8 cellular contexts compared by ENCODE assay signal in genomic region chr1:9494936-9495758, GRCh38. TPM values are rescaled to one million over a fixed set of nuclear protein-coding genes. Genes with fewer than 3 reads are reported as not detected.
DNase-seq lines count a peak whose midpoint lies in the region; ATAC-seq and TF ChIP-seq lines count a peak whose summit lies in the region.

No MANE protein-coding gene starts in this region.

- no peak for TF ChIP-seq POLR2A in GM18505 (IDR thresholded peaks at IDR 0.05; ENCODE audit: borderline replicate concordance, extremely low read depth, insufficient read depth, insufficient read length)

- H3K4me3 Mint-ChIP-seq in naive B cell: peak overlapping the region in 7 of 8 donors; percentile 67 to 84 (median 73)
- H3K4me3 Mint-ChIP-seq in stimulated activated naive B cell treated with anti-CD40 and anti-IgM and Interleukin-4, amounts not matched to agents 10 μg/mL and 1 μg/mL and 100 μg/mL, for 72 hours: peak overlapping the region; percentile 66 to 77

- peaks cover 7 to 26% (median 21%) of the 10 kb centered on the region in 3 donors for H3K27me3 Mint-ChIP-seq in naive B cell
- peaks cover 10 to 44% of the 10 kb centered on the region in 2 donors for H3K27me3 Mint-ChIP-seq in stimulated activated naive B cell treated with anti-CD40 and anti-IgM and Interleukin-4, amounts not matched to agents 10 μg/mL and 1 μg/mL and 100 μg/mL, for 72 hours

- H3K27ac Mint-ChIP-seq in naive B cell: no peak overlapping the region
- H3K27ac Mint-ChIP-seq in stimulated activated naive B cell treated with anti-CD40 and anti-IgM and Interleukin-4, amounts not matched to agents 10 μg/mL and 1 μg/mL and 100 μg/mL, for 72 hours: no peak overlapping the region

- ATAC-seq in naive B cell (ENCODE audit: low read depth in 2 of 2) (peak; percentile 73 to 80), GM18505 (IDR thresholded peaks at IDR 0.05; ENCODE audit: unreplicated experiment) (no peak)
- peak; percentile 77 to 78 for ATAC-seq in stimulated activated naive B cell treated with anti-CD40 and anti-IgM and Interleukin-4, amounts not matched to agents 10 μg/mL and 1 μg/mL and 100 μg/mL, for 72 hours (replicated peaks)

- H3K4me1 Mint-ChIP-seq in naive B cell: peaks cover 2 to 8% (median 4%) of the 10 kb centered on the region in 3 donors
- H3K4me1 Mint-ChIP-seq in stimulated activated naive B cell treated with anti-CD40 and anti-IgM and Interleukin-4, amounts not matched to agents 10 μg/mL and 1 μg/mL and 100 μg/mL, for 72 hours: peaks cover 3 to 8% of the 10 kb centered on the region in 2 donors

- DNase-seq in AG10803 (ENCODE audit: low read depth) (peak; percentile 33), GM19240 (ENCODE audit: insufficient read length, low spot score) (peak; percentile 45), NCI-H69 (lab: John Stamatoyannopoulos, UW) (peak; percentile 54), epithelial cell of esophagus (ENCODE audit: low read depth) (peak; percentile 46), naive B cell (peak; percentile 57)
- peak; percentile 87 for DNase-seq in activated CD8-positive, alpha-beta memory T cell treated with anti-CD3 and anti-CD28 coated beads for 24 hours
- peak; percentile 38 for DNase-seq in stimulated activated naive B cell treated with anti-CD40 and anti-IgM and Interleukin-4, amounts not matched to agents 10 μg/mL and 1 μg/mL and 100 μg/mL, for 72 hours

- TF ChIP-seq CTCF in AG10803 (conservative IDR thresholded peaks at IDR 0.05; ENCODE audit: low read length) (peak; percentile 66), epithelial cell of esophagus (IDR thresholded peaks at IDR 0.05; ENCODE audit: insufficient read depth, low read depth, low read length, missing control alignments) (peak; percentile 59)

- H3K36me3 Mint-ChIP-seq in naive B cell: no peaks in the 10 kb centered on the region
- no peaks in the 10 kb centered on the region for H3K36me3 Mint-ChIP-seq in stimulated activated naive B cell treated with anti-CD40 and anti-IgM and Interleukin-4, amounts not matched to agents 10 μg/mL and 1 μg/mL and 100 μg/mL, for 72 hours

- H3K4me3 ChIP-seq in AG10803 (ENCODE audit: low read length) (peak overlapping the region; percentile 33), epithelial cell of esophagus (ENCODE audit: low read length) (no peak overlapping the region)

- peaks cover 0 to 6% (median 0%) of the 10 kb centered on the region in 7 donors for H3K9me3 Mint-ChIP-seq in naive B cell
- no peaks in the 10 kb centered on the region for H3K9me3 Mint-ChIP-seq in stimulated activated naive B cell treated with anti-CD40 and anti-IgM and Interleukin-4, amounts not matched to agents 10 μg/mL and 1 μg/mL and 100 μg/mL, for 72 hours

RNA-seq across cellular contexts. Expression of gene SLC25A33, which starts 44.1 kb away (rescaled TPM):
- polyA plus RNA-seq in naive B cell (ENCODE audit: low read depth in 6 of 6): 1 to 10 TPM; 6.3 to 8.7 (median 8.1) TPM

Comparison
In these comparisons a context has a peak if more than half of its experiments do, and no peak if none do; other contexts are left out.
1. DNase-seq: peak in every context shown above with its lines; median percentile 87 in activated CD8-positive, alpha-beta memory T cell treated with anti-CD3 and anti-CD28 coated beads for 24 hours; 57 in naive B cell; 54 in NCI-H69; 46 in epithelial cell of esophagus; 45 in GM19240; 38 in stimulated activated naive B cell treated with anti-CD40 and anti-IgM and Interleukin-4, amounts not matched to agents 10 μg/mL and 1 μg/mL and 100 μg/mL, for 72 hours; 33 in AG10803.